Comparison of ENCODE assay signal across 16 cellular contexts in the genomic region with DNA sequence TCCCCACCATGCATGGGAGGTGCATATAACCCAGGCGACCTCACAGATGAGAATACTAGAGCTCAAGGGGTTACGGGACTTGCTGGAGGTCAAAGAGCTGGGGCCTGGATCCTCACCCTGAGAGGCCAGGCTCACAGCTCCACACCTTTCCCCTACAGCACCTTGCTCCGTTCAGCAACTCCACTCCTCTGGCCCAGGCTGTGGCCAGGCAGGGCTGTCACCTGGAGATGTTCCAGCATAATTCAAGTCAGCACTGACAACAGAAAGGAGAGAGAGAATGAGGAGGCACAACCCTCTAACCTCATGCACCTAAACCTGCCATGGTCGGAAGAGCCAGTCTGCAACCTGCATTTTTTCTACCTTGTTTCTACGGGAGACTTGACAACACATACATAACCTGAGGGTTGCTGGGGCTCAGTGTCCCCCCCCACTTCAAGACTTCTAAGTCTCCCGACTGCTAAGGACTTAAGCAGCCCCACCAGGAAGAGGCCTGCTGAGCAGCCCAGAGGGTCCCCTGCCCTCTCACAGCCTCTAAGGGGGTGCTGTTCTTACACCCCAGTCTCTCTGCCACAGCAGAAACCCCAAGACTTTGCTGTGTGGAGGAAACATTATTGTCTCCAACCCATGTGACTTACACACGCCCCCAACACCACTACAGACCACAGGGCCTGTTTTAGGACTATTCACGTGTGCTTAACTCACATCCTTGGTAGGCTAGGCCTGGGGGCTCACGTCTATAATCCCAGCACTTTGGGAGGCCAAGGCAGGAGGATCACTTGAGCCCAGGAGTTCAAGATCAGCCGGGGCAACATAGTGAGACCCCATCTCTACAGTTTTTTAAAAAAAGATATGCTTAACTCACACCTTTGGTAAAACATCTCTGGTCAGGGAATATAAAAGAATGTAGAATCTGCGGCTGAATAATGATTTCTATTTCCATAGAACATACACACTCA.
A peak's percentile ranks its signal among the peaks of the same experiment; 100 is the strongest.
DNase-seq lines count a peak whose midpoint lies in the region; ATAC-seq lines count a peak whose summit lies in the region.
"Had no signal": no experiment of that assay in that cellular context is flagged by ENCODE, and none has a peak within 500 bp of the region (broad histone marks: within the 10 kb centered on the region; RNA-seq: fewer than 3 reads in every experiment).

No MANE protein-coding gene starts in this region.

- POLR2A ChIA-PET in activated CD4-positive, alpha-beta T cell treated with anti-CD3 and anti-CD28 coated beads for 36 hours (lab: Charles Lee), result interaction anchor here (0.5 to 0.6 kb wide), 2 partner anchors 30 to 46 kb away, joined by 3 to 5 read pairs; no protein-coding TSS in a partner anchor

- H3K27me3 ChIP-seq in effector memory CD4-positive, alpha-beta T cell (replicated peaks; ENCODE audit: control insufficient read depth, insufficient read depth, low read length, poor library complexity, severe bottlenecking), result no peaks in the 10 kb centered on the region
- H3K27me3 ChIP-seq in trophoblast cell (ENCODE audit: insufficient read depth, low read length) (no peaks in the 10 kb centered on the region), Karpas-422 (ENCODE audit: low read length) (no peaks in the 10 kb centered on the region)
- H3K27me3 ChIP-seq: foreskin keratinocyte, transverse colon had no signal

- H3K4me3 Mint-ChIP-seq in activated CD4-positive, alpha-beta T cell treated with anti-CD3 and anti-CD28 coated beads for 36 hours, result no peak overlapping the region
- peak overlapping the region; percentile 78 for H3K4me3 Mint-ChIP-seq in T-helper 17 cell
- H3K4me3 Mint-ChIP-seq: nephron had no signal

- intact Hi-C loops in activated CD4-positive, alpha-beta T cell treated with anti-CD3 and anti-CD28 coated beads for 36 hours (cut with DNase I, micrococcal nuclease), result no loop called here

- H3K27me3 Mint-ChIP-seq in activated CD4-positive, alpha-beta T cell treated with anti-CD3 and anti-CD28 coated beads for 36 hours, result no peaks in the 10 kb centered on the region
- no peaks in the 10 kb centered on the region for H3K27me3 Mint-ChIP-seq in T-helper 17 cell

- H3K4me1 Mint-ChIP-seq in activated CD4-positive, alpha-beta T cell treated with anti-CD3 and anti-CD28 coated beads for 36 hours, result peaks cover 73% of the 10 kb centered on the region
- H3K4me1 Mint-ChIP-seq in T-helper 17 cell, result peaks cover 75% of the 10 kb centered on the region

- no peak overlapping the region for H2BK12ac ChIP-seq in trophoblast cell (ENCODE audit: low read length)

- H3K79me2 ChIP-seq in trophoblast cell (ENCODE audit: control insufficient read depth, insufficient read depth, low read length, poor library complexity) (peaks cover 12% of the 10 kb centered on the region), Karpas-422 (ENCODE audit: low read length) (peaks cover 94% of the 10 kb centered on the region)

- H3K27ac ChIP-seq in effector memory CD4-positive, alpha-beta T cell (ENCODE audit: insufficient read depth, low read length, poor library complexity, severe bottlenecking), result peak overlapping the region; percentile 5
- H3K27ac ChIP-seq in trophoblast cell (ENCODE audit: low read depth, low read length), result no peak overlapping the region
- H3K27ac ChIP-seq in Karpas-422 (ENCODE audit: low read length), result no peak overlapping the region
- H3K27ac ChIP-seq: foreskin keratinocyte, lower lobe of right lung, transverse colon had no signal

- no CpG with 5 or more reads among the region's 11 CpGs for WGBS in trophoblast cell (ENCODE audit: extremely low coverage, insufficient coverage, insufficient read length)

- H3K23ac ChIP-seq in trophoblast cell (ENCODE audit: low read length), result no peak overlapping the region

- CTCF ChIA-PET in activated CD4-positive, alpha-beta T cell treated with anti-CD3 and anti-CD28 coated beads for 36 hours (lab: Charles Lee), result interaction anchor here (0.6 to 1.7 kb wide), 3 partner anchors 11 to 46 kb away, joined by 3 to 11 read pairs (median 3); no protein-coding TSS in a partner anchor

- H4K8ac ChIP-seq in trophoblast cell (ENCODE audit: low read depth, low read length), result no peak overlapping the region

- H3K79me1 ChIP-seq in trophoblast cell (ENCODE audit: low read length), result peaks cover 10% of the 10 kb centered on the region

- H2AK5ac ChIP-seq in trophoblast cell (ENCODE audit: low read length), result no peak overlapping the region

- ATAC-seq in activated CD4-positive, alpha-beta T cell treated with anti-CD3 and anti-CD28 coated beads for 36 hours, result no peak
- ATAC-seq in T-helper 17 cell, result peak; percentile 13
- ATAC-seq: foreskin keratinocyte, lower lobe of right lung had no signal

- peak overlapping the region; percentile 27 for H3K27ac Mint-ChIP-seq in activated CD4-positive, alpha-beta T cell treated with anti-CD3 and anti-CD28 coated beads for 36 hours
- H3K27ac Mint-ChIP-seq in T-helper 17 cell, result peak overlapping the region; percentile 96
- H3K27ac Mint-ChIP-seq: nephron had no signal

- H3K9me2 ChIP-seq in Karpas-422 (replicated peaks; ENCODE audit: insufficient read depth, low read length), result no peaks in the 10 kb centered on the region

- H3K4me3 ChIP-seq in effector memory CD4-positive, alpha-beta T cell (ENCODE audit: insufficient read depth, low read depth, low read length, poor library complexity, severe bottlenecking), result no peak overlapping the region
- H3K4me3 ChIP-seq in trophoblast cell (ENCODE audit: low read depth, low read length) (no peak overlapping the region), Karpas-422 (ENCODE audit: low read length) (no peak overlapping the region)
- H3K4me3 ChIP-seq: lower lobe of right lung, transverse colon had no signal

- no peak overlapping the region for H2BK120ac ChIP-seq in trophoblast cell (ENCODE audit: insufficient read depth, low read length, poor library complexity)

- H4K91ac ChIP-seq in trophoblast cell (ENCODE audit: low read depth, low read length), result no peak overlapping the region

- H3K4me2 ChIP-seq in trophoblast cell (ENCODE audit: low read length) (no peak overlapping the region), Karpas-422 (ENCODE audit: low read depth, low read length, poor library complexity, severe bottlenecking) (no peak overlapping the region)

- no peak for DNase-seq in activated CD4-positive, alpha-beta T cell treated with anti-CD3 and anti-CD28 coated beads for 36 hours
- DNase-seq in activated CD4-positive, alpha-beta T cell treated with anti-CD3 and anti-CD28 coated beads, Interleukin-2, amount 50 U/mL, for 4 hours, result no peak
- no peak for DNase-seq in T-helper 17 cell
- DNase-seq in effector memory CD4-positive, alpha-beta T cell, result no peak
- no peak for DNase-seq in trophoblast cell
- no peak for DNase-seq in retina
- no peak for DNase-seq in Karpas-422
- no peak for DNase-seq in NCI-H2107 (lab: John Stamatoyannopoulos, UW)
- DNase-seq: amygdala, foreskin keratinocyte, lower lobe of right lung, NCI-H2081 treated with DMSO at 0.1 percent for 48 hours, NCI-H82, RPMI8226, transverse colon had no signal

- peaks cover 4% of the 10 kb centered on the region; the same call in 1 of the 2 replicates for H4K20me1 ChIP-seq in Karpas-422 (ENCODE audit: insufficient read depth, low read depth, low read length)

- H2AFZ ChIP-seq in trophoblast cell (ENCODE audit: insufficient read depth, low read length, poor library complexity), result no peak overlapping the region
- H2AFZ ChIP-seq in Karpas-422 (ENCODE audit: low read length), result no peak overlapping the region

- no peak overlapping the region for H3K14ac ChIP-seq in trophoblast cell (ENCODE audit: low read length)

- H4K12ac ChIP-seq in trophoblast cell (ENCODE audit: low read depth, low read length), result no peak overlapping the region

- no peaks in the 10 kb centered on the region for H3K9me3 ChIP-seq in T-helper 17 cell (ENCODE audit: control insufficient read depth, low read length, poor library complexity, severe bottlenecking)
- H3K9me3 ChIP-seq in effector memory CD4-positive, alpha-beta T cell (ENCODE audit: control insufficient read depth, low read length), result no peaks in the 10 kb centered on the region
- H3K9me3 ChIP-seq in trophoblast cell (ENCODE audit: insufficient read depth, low read depth, low read length), result no peaks in the 10 kb centered on the region
- H3K9me3 ChIP-seq in Karpas-422 (ENCODE audit: low read length), result no peaks in the 10 kb centered on the region
- H3K9me3 ChIP-seq: lower lobe of right lung, transverse colon had no signal

- H3K18ac ChIP-seq in trophoblast cell (ENCODE audit: low read length), result no peak overlapping the region

- no peak overlapping the region for H3K9ac ChIP-seq in trophoblast cell (ENCODE audit: low read length)
- H3K9ac ChIP-seq in Karpas-422 (ENCODE audit: low read length), result no peak overlapping the region

- H2BK5ac ChIP-seq in trophoblast cell (ENCODE audit: low read depth, low read length, poor library complexity), result no peak overlapping the region

- H3K9me3 Mint-ChIP-seq in activated CD4-positive, alpha-beta T cell treated with anti-CD3 and anti-CD28 coated beads for 36 hours (ENCODE audit: low read depth), result no peaks in the 10 kb centered on the region
- H3K9me3 Mint-ChIP-seq: nephron had no signal

- peaks cover 35% of the 10 kb centered on the region for H3K36me3 ChIP-seq in effector memory CD4-positive, alpha-beta T cell (ENCODE audit: control insufficient read depth, insufficient read depth, low read length)
- H3K36me3 ChIP-seq in trophoblast cell (ENCODE audit: control insufficient read depth in 1 of 2, insufficient read depth in 2 of 2, low read length in 2 of 2), result peaks cover 21 to 33% of the 10 kb centered on the region in 2 experiments
- H3K36me3 ChIP-seq in Karpas-422 (ENCODE audit: insufficient read depth, low read length), result peaks cover 30% of the 10 kb centered on the region
- H3K36me3 ChIP-seq: transverse colon had no signal

- H3K4me1 ChIP-seq in effector memory CD4-positive, alpha-beta T cell (ENCODE audit: control insufficient read depth, insufficient read depth, low read length, poor library complexity, severe bottlenecking), result peaks cover 37% of the 10 kb centered on the region
- H3K4me1 ChIP-seq in trophoblast cell (ENCODE audit: control insufficient read depth in 1 of 2, insufficient read depth in 2 of 2, low read length in 2 of 2), result peaks cover 10 to 18% of the 10 kb centered on the region in 2 experiments
- H3K4me1 ChIP-seq in Karpas-422 (ENCODE audit: low read length), result peaks cover 20% of the 10 kb centered on the region

- peaks cover 83% of the 10 kb centered on the region for H3K36me3 Mint-ChIP-seq in activated CD4-positive, alpha-beta T cell treated with anti-CD3 and anti-CD28 coated beads for 36 hours (ENCODE audit: low read depth)
- peaks cover 28% of the 10 kb centered on the region for H3K36me3 Mint-ChIP-seq in T-helper 17 cell (ENCODE audit: low read depth)

- H3K4ac ChIP-seq in trophoblast cell (ENCODE audit: low read depth, low read length), result peak overlapping the region; percentile 28
